Comparison of ENCODE assay signal across 34 cellular contexts in genomic region chr3:147184794-147185193, GRCh38.
"Had no signal": no experiment of that assay in that cellular context is flagged by ENCODE, and none has a peak within 500 bp of the region (broad histone marks: within the 10 kb centered on the region; RNA-seq: fewer than 3 reads in every experiment).

No MANE protein-coding gene starts in this region.

- H3K4me3 ChIP-seq: adrenal gland, body of pancreas, breast epithelium had no signal

- H3K36me3 ChIP-seq: adrenal gland, brain microvascular endothelial cell, breast epithelium had no signal

- H3K9me3 ChIP-seq: adrenal gland, body of pancreas, breast epithelium had no signal

- DNase-seq: activated B cell treated with CpG ODN at 0.5 μM for 24 hours; activated CD4-positive, alpha-beta memory T cell treated with anti-CD3 and anti-CD28 coated beads for 36 hours; activated CD4-positive, alpha-beta T cell treated with anti-CD3 and anti-CD28 coated beads for 4 hours; activated CD4-positive, alpha-beta T cell treated with anti-CD3 and anti-CD28 coated beads, Interleukin-2, amount 10 ng/mL, durations not matched to agents 24 days and 14 days; activated CD4-positive, alpha-beta T cell treated with anti-CD3 and anti-CD28 coated beads, Interleukin-2, amount 50 U/mL, for 1 hour; activated CD4-positive, alpha-beta T cell treated with anti-CD3 and anti-CD28 coated beads, Interleukin-2, amount 50 U/mL, for 4 hours; activated CD4-positive, CD25-positive, alpha-beta regulatory T cell treated with anti-CD3 and anti-CD28 coated beads, Interleukin-2, amount 50 U/mL, for 72 hours; activated CD8-positive, alpha-beta memory T cell treated with anti-CD3 and anti-CD28 coated beads, Interleukin-2, amount 50 U/mL, for 4 hours; activated CD8-positive, alpha-beta T cell treated with anti-CD3 and anti-CD28 coated beads for 36 hours; activated effector memory CD4-positive, alpha-beta T cell treated with anti-CD3 and anti-CD28 coated beads, Interleukin-2, amount 50 U/mL, for 16 hours; activated gamma-delta T cell treated with Interleukin-2 at 50 U/mL for 16 hours; activated naive CD4-positive, alpha-beta T cell; activated naive CD4-positive, alpha-beta T cell treated with anti-CD3 and anti-CD28 coated beads for 36 hours; activated naive CD4-positive, alpha-beta T cell treated with anti-CD3 and anti-CD28 coated beads, Interleukin-2, amount 50 U/mL, for 16 hours; activated naive CD8-positive, alpha-beta T cell treated with anti-CD3 and anti-CD28 coated beads for 36 hours; activated T-cell treated with anti-CD3 and anti-CD28 coated beads for 4 hours; activated T-cell treated with anti-CD3 and anti-CD28 coated beads, Interleukin-2, amount 50 U/mL, for 1 hour; activated T-cell treated with anti-CD3 and anti-CD28 coated beads, Interleukin-2, amount 50 U/mL, for 4 hours; activated T-cell treated with anti-CD3 and anti-CD28 coated beads, Interleukin-2, amount 50 U/mL, for 72 hours; adrenal gland; amniotic stem cell; aorta; body of pancreas; brain microvascular endothelial cell; central memory CD4-positive, alpha-beta T cell; T-helper 1 cell; T-helper 2 cell; T-helper 9 cell had no signal

- H3K27ac ChIP-seq: adrenal gland, body of pancreas, brain microvascular endothelial cell, breast epithelium, VCaP had no signal

- H3K27me3 ChIP-seq: adrenal gland, body of pancreas, brain microvascular endothelial cell, breast epithelium had no signal

- H3K4me1 ChIP-seq: adrenal gland, body of pancreas, breast epithelium had no signal

- FAIRE-seq: astrocyte, TTC549 had no signal

- ATAC-seq: activated CD8-positive, alpha-beta T cell treated with anti-CD3 and anti-CD28 coated beads for 36 hours; activated naive CD4-positive, alpha-beta T cell treated with anti-CD3 and anti-CD28 coated beads, Interleukin-2, amount 50 U/mL, for 72 hours; activated T-cell treated with anti-CD3 and anti-CD28 coated beads, Interleukin-2, amount 50 U/mL, for 4 hours; activated T-cell treated with anti-CD3 and anti-CD28 coated beads, Interleukin-2, amount 50 U/mL, for 72 hours; activated T-helper 17 cell treated with anti-CD3 and anti-CD28 coated beads, Interleukin-2, amount 50 U/mL, for 72 hours; body of pancreas had no signal
